18 cellular contexts compared by ENCODE assay signal in the genomic region with DNA sequence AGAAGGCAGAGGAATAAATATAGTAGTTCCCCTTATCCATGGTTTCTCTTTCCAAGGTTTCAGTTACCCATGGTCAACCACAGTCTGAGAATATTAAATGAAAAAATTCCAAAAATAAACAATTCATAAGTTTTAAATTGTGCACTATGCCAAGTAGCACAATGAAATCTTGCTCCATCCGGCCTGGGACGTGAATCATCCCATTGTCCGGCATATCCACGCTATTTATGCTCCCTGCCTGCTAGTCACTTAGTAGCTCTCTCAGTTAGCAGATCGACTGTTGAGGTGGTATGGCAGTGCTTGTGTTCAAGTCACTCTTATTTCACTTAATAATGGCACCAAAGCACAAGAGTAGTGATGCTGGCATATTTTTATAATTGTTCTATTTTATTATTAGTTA. TPM values are rescaled to one million over a fixed set of nuclear protein-coding genes. Genes with fewer than 3 reads are reported as not detected.
DNase-seq lines count a peak whose midpoint lies in the region; ATAC-seq and TF ChIP-seq lines count a peak whose summit lies in the region.
"Had no signal": no experiment of that assay in that cellular context is flagged by ENCODE, and none has a peak within 500 bp of the region (broad histone marks: within the 10 kb centered on the region; RNA-seq: fewer than 3 reads in every experiment).

No MANE protein-coding gene starts in this region.

- peak overlapping the region; percentile 8 for H3K27ac ChIP-seq in brain microvascular endothelial cell
- peak overlapping the region in 2 of 4 donors; percentile 20 to 23 for H3K27ac ChIP-seq in gastroesophageal sphincter
- H3K27ac ChIP-seq in subcutaneous abdominal adipose tissue (ENCODE audit: low read depth, low read length): peak overlapping the region; percentile 31
- H3K27ac ChIP-seq: HL-60 had no signal

- intact Hi-C loops in left cardiac atrium (cut with DNase I): no loop called here
- intact Hi-C loops in cardiac septum (cut with DNase I): loop anchor here (2.0 kb wide), 1 partner anchor 31 kb away; no protein-coding TSS in a partner anchor
- intact Hi-C loops in natural killer cell (cut with micrococcal nuclease): no loop called here
- intact Hi-C loops in Caco-2 (cut with micrococcal nuclease; ENCODE audit: unreplicated experiment): loop anchor here (5.0 kb wide), 1 partner anchor 44 kb away; no protein-coding TSS in a partner anchor

- no peaks in the 10 kb centered on the region for H3K36me3 ChIP-seq in brain microvascular endothelial cell (replicated peaks)
- no peaks in the 10 kb centered on the region for H3K36me3 ChIP-seq in gastroesophageal sphincter
- H3K36me3 ChIP-seq in subcutaneous abdominal adipose tissue (ENCODE audit: control insufficient read depth in 5 of 5, insufficient read depth in 5 of 5, low read length in 5 of 5): no peaks in the 10 kb centered on the region
- H3K36me3 ChIP-seq in Caco-2 (ENCODE audit: control insufficient read depth, insufficient read depth, low read length): no peaks in the 10 kb centered on the region
- H3K36me3 ChIP-seq: tibial artery had no signal

- CTCF ChIA-PET in Caco-2 (lab: Charles Lee): no interaction called here

- H3K9me3 ChIP-seq in gastroesophageal sphincter (no peaks in the 10 kb centered on the region), subcutaneous abdominal adipose tissue (ENCODE audit: control insufficient read depth in 5 of 5, low read length in 5 of 5) (no peaks in the 10 kb centered on the region), Caco-2 (no peaks in the 10 kb centered on the region)
- H3K9me3 ChIP-seq: tibial artery had no signal

- H3K4me1 Mint-ChIP-seq in natural killer cell: no peaks in the 10 kb centered on the region
- no peaks in the 10 kb centered on the region for H3K4me1 Mint-ChIP-seq in stimulated activated memory B cell treated with anti-CD40 and anti-IgM and Interleukin-4, amounts not matched to agents 10 μg/mL and 1 μg/mL and 100 μg/mL, for 72 hours
- H3K4me1 Mint-ChIP-seq in Caco-2 (ENCODE audit: low read depth, unreplicated experiment): peaks cover 11% of the 10 kb centered on the region
- H3K4me1 Mint-ChIP-seq: activated naive CD8-positive, alpha-beta T cell treated with anti-CD3 and anti-CD28 coated beads, Interleukin-2, amount 10 ng/mL, durations not matched to agents 7 days and 5 days; memory B cell had no signal

- H3K4me3 Mint-ChIP-seq in natural killer cell (no peak overlapping the region), Caco-2 (ENCODE audit: unreplicated experiment) (no peak overlapping the region)
- no peak overlapping the region for H3K4me3 Mint-ChIP-seq in stimulated activated memory B cell treated with anti-CD40 and anti-IgM and Interleukin-4, amounts not matched to agents 10 μg/mL and 1 μg/mL and 100 μg/mL, for 72 hours
- H3K4me3 Mint-ChIP-seq: activated naive CD8-positive, alpha-beta T cell treated with anti-CD3 and anti-CD28 coated beads, Interleukin-2, amount 10 ng/mL, durations not matched to agents 7 days and 5 days; memory B cell had no signal

- H3K27me3 ChIP-seq in brain microvascular endothelial cell (replicated peaks): no peaks in the 10 kb centered on the region
- peaks cover 19% of the 10 kb centered on the region for H3K27me3 ChIP-seq in gastroesophageal sphincter
- H3K27me3 ChIP-seq in subcutaneous abdominal adipose tissue (ENCODE audit: control insufficient read depth in 5 of 5, insufficient read depth in 4 of 5, low read length in 5 of 5): no peaks in the 10 kb centered on the region
- no peaks in the 10 kb centered on the region for H3K27me3 ChIP-seq in Caco-2 (replicated peaks; ENCODE audit: control insufficient read depth, insufficient read depth, low read length)
- H3K27me3 ChIP-seq: tibial artery had no signal

- no peaks in the 10 kb centered on the region for H3K9me3 Mint-ChIP-seq in natural killer cell
- no peaks in the 10 kb centered on the region for H3K9me3 Mint-ChIP-seq in stimulated activated memory B cell treated with anti-CD40 and anti-IgM and Interleukin-4, amounts not matched to agents 10 μg/mL and 1 μg/mL and 100 μg/mL, for 72 hours
- no peaks in the 10 kb centered on the region for H3K9me3 Mint-ChIP-seq in Caco-2 (ENCODE audit: unreplicated experiment)
- H3K9me3 Mint-ChIP-seq: activated naive CD8-positive, alpha-beta T cell treated with anti-CD3 and anti-CD28 coated beads, Interleukin-2, amount 10 ng/mL, durations not matched to agents 7 days and 5 days; memory B cell had no signal

- H3K27ac Mint-ChIP-seq in natural killer cell (no peak overlapping the region), Caco-2 (ENCODE audit: unreplicated experiment) (no peak overlapping the region)
- no peak overlapping the region for H3K27ac Mint-ChIP-seq in stimulated activated memory B cell treated with anti-CD40 and anti-IgM and Interleukin-4, amounts not matched to agents 10 μg/mL and 1 μg/mL and 100 μg/mL, for 72 hours
- H3K27ac Mint-ChIP-seq: activated naive CD8-positive, alpha-beta T cell treated with anti-CD3 and anti-CD28 coated beads, Interleukin-2, amount 10 ng/mL, durations not matched to agents 7 days and 5 days; memory B cell had no signal

- H3K9ac ChIP-seq in subcutaneous abdominal adipose tissue (ENCODE audit: low read length in 5 of 5): no peak overlapping the region

- no peak overlapping the region for H3K4me3 ChIP-seq in brain microvascular endothelial cell (ENCODE audit: low read depth, low read length)
- H3K4me3 ChIP-seq in gastroesophageal sphincter: no peak overlapping the region
- no peak overlapping the region for H3K4me3 ChIP-seq in subcutaneous abdominal adipose tissue (ENCODE audit: low read depth in 1 of 5, low read length in 5 of 5)
- H3K4me3 ChIP-seq in Caco-2 (ENCODE audit: low read depth, low read length): no peak overlapping the region
- H3K4me3 ChIP-seq: tibial artery had no signal

- H3K4me1 ChIP-seq in gastroesophageal sphincter (peaks cover 0 to 28% (median 17%) of the 10 kb centered on the region in 3 donors), subcutaneous abdominal adipose tissue (ENCODE audit: control insufficient read depth in 5 of 5, insufficient read depth in 5 of 5, low read length in 5 of 5) (peaks cover 5 to 50% (median 21%) of the 10 kb centered on the region in 5 donors), Caco-2 (peaks cover 23% of the 10 kb centered on the region)

- no peak for TF ChIP-seq CTCF in brain microvascular endothelial cell (IDR thresholded peaks at IDR 0.05; ENCODE audit: low read depth, low read length, missing control alignments)
- no peak for TF ChIP-seq CTCF in gastroesophageal sphincter (IDR thresholded peaks at IDR 0.05)
- no peak for TF ChIP-seq CTCF in natural killer cell (IDR thresholded peaks at IDR 0.05)
- TF ChIP-seq CTCF in Caco-2 (IDR thresholded peaks at IDR 0.05; ENCODE audit: insufficient read depth in 1 of 2, low read depth in 1 of 2, low read length in 1 of 2, severe bottlenecking in 1 of 2, unreplicated experiment in 1 of 2): no peak

- H3K27me3 Mint-ChIP-seq in natural killer cell (ENCODE audit: low read depth in 2 of 2) (peaks cover 15 to 16% of the 10 kb centered on the region in 2 donors), Caco-2 (ENCODE audit: insufficient read depth, unreplicated experiment) (no peaks in the 10 kb centered on the region)
- peaks cover 26% of the 10 kb centered on the region for H3K27me3 Mint-ChIP-seq in stimulated activated memory B cell treated with anti-CD40 and anti-IgM and Interleukin-4, amounts not matched to agents 10 μg/mL and 1 μg/mL and 100 μg/mL, for 72 hours

- WGBS in gastroesophageal sphincter (ENCODE audit: low coverage in 1 of 2), 2 donors: 26 to 32% methylated on average over 5 of the region's 5 CpGs

- TF ChIP-seq EP300 in gastroesophageal sphincter (IDR thresholded peaks at IDR 0.05): no peak

- in situ Hi-C loops in brain microvascular endothelial cell (cut with HindIII; ENCODE audit: low pct_ligation_motif_present, low sequenced_read_pairs): no loop called here

- POLR2A ChIA-PET in Caco-2 (lab: Charles Lee): no interaction called here

- peak; percentile 10 to 33 for ATAC-seq in left cardiac atrium
- ATAC-seq in gastroesophageal sphincter: peak; percentile 57
- ATAC-seq in natural killer cell: no peak
- no peak for ATAC-seq in stimulated activated memory B cell treated with anti-CD40 and anti-IgM and Interleukin-4, amounts not matched to agents 10 μg/mL and 1 μg/mL and 100 μg/mL, for 72 hours

- H3K36me3 Mint-ChIP-seq in natural killer cell: no peaks in the 10 kb centered on the region
- no peaks in the 10 kb centered on the region for H3K36me3 Mint-ChIP-seq in stimulated activated memory B cell treated with anti-CD40 and anti-IgM and Interleukin-4, amounts not matched to agents 10 μg/mL and 1 μg/mL and 100 μg/mL, for 72 hours
- H3K36me3 Mint-ChIP-seq in Caco-2 (ENCODE audit: insufficient read depth, unreplicated experiment): no peaks in the 10 kb centered on the region
- H3K36me3 Mint-ChIP-seq: activated naive CD8-positive, alpha-beta T cell treated with anti-CD3 and anti-CD28 coated beads, Interleukin-2, amount 10 ng/mL, durations not matched to agents 7 days and 5 days; memory B cell had no signal

- BruUV-seq in Caco-2 (replicated peaks; lab: Mats Ljungman, UMichigan): no TSS peak

- DNase-seq in left cardiac atrium: no peak
- no peak for DNase-seq in cardiac septum (ENCODE audit: low spot score)
- DNase-seq in brain microvascular endothelial cell: peak; percentile 88
- no peak for DNase-seq in natural killer cell
- no peak for DNase-seq in Caco-2
- DNase-seq: activated CD8-positive, alpha-beta memory T cell treated with anti-CD3 and anti-CD28 coated beads, Interleukin-2, amount 50 U/mL, for 48 hours; activated naive CD8-positive, alpha-beta T cell treated with anti-CD3 and anti-CD28 coated beads, Interleukin-2, amount 10 ng/mL, durations not matched to agents 7 days and 5 days; effector CD8-positive, alpha-beta T cell; MM.1S; NCI-H2081 treated with DMSO at 0.1 percent for 48 hours; occipital lobe; SW 1271 had no signal

- no peak for TF ChIP-seq POLR2A in gastroesophageal sphincter (IDR thresholded peaks at IDR 0.05)

RNA-seq across cellular contexts. Expression of gene ARHGAP29, which starts 58.6 kb away (rescaled TPM):
- total RNA-seq in left cardiac atrium: 10 to 100 TPM; 29.4 to 38.9 TPM
- 25.5 TPM for total RNA-seq in cardiac septum
- 10 to 100 TPM; 21.9 to 78.4 (median 34.8) TPM for total RNA-seq in gastroesophageal sphincter
- total RNA-seq in natural killer cell: under 1 TPM in 1 of 3 donors, not detected in 2; 0.07 TPM
- total RNA-seq in Caco-2 (2022): 30.3 and 31.4 TPM in 2 replicates
- total RNA-seq: activated naive CD8-positive, alpha-beta T cell treated with anti-CD3 and anti-CD28 coated beads, Interleukin-2, amount 10 ng/mL, durations not matched to agents 7 days and 5 days had no signal

Comparison
In these comparisons a context has a peak if more than half of its experiments do, and no peak if none do; other contexts are left out.
1. intact Hi-C loops: an anchor here in cardiac septum (2.0 kb wide) and Caco-2 (5.0 kb wide); none called in left cardiac atrium and natural killer cell.
2. ATAC-seq: peak in left cardiac atrium (2 of 2) and gastroesophageal sphincter (single experiment); none in natural killer cell (0 of 3) and stimulated activated memory B cell treated with anti-CD40 and anti-IgM and Interleukin-4, amounts not matched to agents 10 μg/mL and 1 μg/mL and 100 μg/mL, for 72 hours (single experiment).
3. RNA of gene ARHGAP29, which starts 58.6 kb away (total RNA-seq): 21.9 to 78.4 TPM in gastroesophageal sphincter, 29.4 to 38.9 TPM in left cardiac atrium, 30.3 to 31.4 TPM in Caco-2 and 25.5 TPM in cardiac septum (single experiment); 0.07 TPM in natural killer cell; every median in the first group is over 10 times any median in the second.